In genomic region chr12:26680724-26681455, GRCh38 we compare ENCODE assay signal across 19 cellular contexts.
DNase-seq lines count a peak whose midpoint lies in the region; ATAC-seq and TF ChIP-seq lines count a peak whose summit lies in the region.
"Had no signal": no experiment of that assay in that cellular context is flagged by ENCODE, and none has a peak within 500 bp of the region (broad histone marks: within the 10 kb centered on the region; RNA-seq: fewer than 3 reads in every experiment).

No MANE protein-coding gene starts in this region.

- POLR2A ChIA-PET in T-cell (lab: Charles Lee): no interaction called here

- DNase-seq in GM23338 (ENCODE audit: low spot score) (no peak), NCI-H69 (lab: John Stamatoyannopoulos, UW) (peak; percentile 26), epithelial cell of esophagus (ENCODE audit: low read depth) (peak; percentile 19), mucosa of descending colon (no peak), occipital lobe (lab: John Stamatoyannopoulos, UW) (no peak), T-cell (no peak)
- DNase-seq: activated CD4-positive, alpha-beta T cell treated with anti-CD3 and anti-CD28 coated beads, Interleukin-2, amount 50 U/mL, for 4 hours; activated T-cell treated with anti-CD3 and anti-CD28 coated beads, Interleukin-2, amount 50 U/mL, for 1 hour; CD8-positive, alpha-beta T cell; cerebellar nuclear complex; H7; islet precursor cell; KBM-7; NCI-H1436; stimulated activated CD4-positive, alpha-beta T cell treated with anti-CD3 and anti-CD28 coated beads, Interleukin-4, amount 100 ng/mL, for 1 hour; stimulated activated CD8-positive, alpha-beta memory T cell treated with anti-CD3 and anti-CD28 coated beads, Interleukin-4, amount 100 ng/mL, for 48 hours had no signal

- no peaks in the 10 kb centered on the region; the same call in 1 of the 2 replicates for H3K9me2 ChIP-seq in GM23338 (ENCODE audit: insufficient read depth)

- H3K4me3 Mint-ChIP-seq in GM23338 (no peak overlapping the region), T-cell (no peak overlapping the region)
- H3K4me3 Mint-ChIP-seq: CD8-positive, alpha-beta T cell had no signal

- TF ChIP-seq CTCF in GM23338 (conservative IDR thresholded peaks at IDR 0.05; ENCODE audit: low read depth in 2 of 2) (no peak), epithelial cell of esophagus (IDR thresholded peaks at IDR 0.05; ENCODE audit: insufficient read depth, low read depth, low read length, missing control alignments) (no peak), mucosa of descending colon (IDR thresholded peaks at IDR 0.05) (no peak)

- peaks cover 5% of the 10 kb centered on the region; the same call in 2 of the 3 replicates for H3K9me3 Mint-ChIP-seq in GM23338
- H3K9me3 Mint-ChIP-seq in T-cell: peaks cover 0 to 3% (median 2%) of the 10 kb centered on the region in 3 donors
- H3K9me3 Mint-ChIP-seq: CD8-positive, alpha-beta T cell had no signal

- H3K4me3 ChIP-seq in GM23338: no peak overlapping the region
- no peak overlapping the region for H3K4me3 ChIP-seq in epithelial cell of esophagus (ENCODE audit: low read length)
- no peak overlapping the region for H3K4me3 ChIP-seq in mucosa of descending colon
- H3K4me3 ChIP-seq: tibial nerve had no signal

- H4K20me1 ChIP-seq in GM23338 (replicated peaks; ENCODE audit: insufficient read depth): no peaks in the 10 kb centered on the region

- H3K9me3 ChIP-seq in mucosa of descending colon: peaks cover 4% of the 10 kb centered on the region

- H3K27ac ChIP-seq in GM23338 (ENCODE audit: low read depth): peak overlapping the region; percentile 92
- H3K27ac ChIP-seq: tibial nerve had no signal

- H3K27ac Mint-ChIP-seq in GM23338 (peak overlapping the region; percentile 81), T-cell (no peak overlapping the region)
- H3K27ac Mint-ChIP-seq: CD8-positive, alpha-beta T cell had no signal

- no peaks in the 10 kb centered on the region for H3K27me3 ChIP-seq in GM23338 (ENCODE audit: insufficient read depth)
- H3K27me3 ChIP-seq: tibial nerve had no signal

- H3K27me3 Mint-ChIP-seq in GM23338 (ENCODE audit: insufficient read depth, low read depth, poor library complexity) (peaks cover 2% of the 10 kb centered on the region), T-cell (no peaks in the 10 kb centered on the region)

- intact Hi-C loops in mucosa of descending colon (cut with DNase I, micrococcal nuclease): no loop called here

- no peak overlapping the region for H3K4me2 ChIP-seq in GM23338

- no peak overlapping the region for H2AFZ ChIP-seq in GM23338

- H3K4me1 ChIP-seq in GM23338 (ENCODE audit: insufficient read depth) (peaks cover 35% of the 10 kb centered on the region), mucosa of descending colon (ENCODE audit: low read depth) (peaks cover 6% of the 10 kb centered on the region)
- H3K4me1 ChIP-seq: tibial nerve had no signal

- H3K36me3 Mint-ChIP-seq in GM23338 (ENCODE audit: low read depth): peaks cover 62% of the 10 kb centered on the region
- H3K36me3 Mint-ChIP-seq in T-cell: peaks cover 68% of the 10 kb centered on the region

- peaks cover 18% of the 10 kb centered on the region for H3K36me3 ChIP-seq in GM23338 (ENCODE audit: insufficient read depth)
- no peaks in the 10 kb centered on the region for H3K36me3 ChIP-seq in mucosa of descending colon (ENCODE audit: low read depth)

- no peak for ATAC-seq in GM23338
- ATAC-seq in mucosa of descending colon: peak; percentile 58
- ATAC-seq in T-cell (replicated peaks in 1 of 4): no peak
- no peak for ATAC-seq in GM21576 (IDR thresholded peaks at IDR 0.05; ENCODE audit: unreplicated experiment)
- ATAC-seq: CD8-positive, alpha-beta T cell; sciatic nerve had no signal

- CTCF ChIA-PET in T-cell (lab: Charles Lee): no interaction called here

- H3F3A ChIP-seq in GM23338 (replicated peaks; ENCODE audit: low read depth): no peaks in the 10 kb centered on the region

- H3K4me1 Mint-ChIP-seq in GM23338 (peaks cover 46% of the 10 kb centered on the region), T-cell (no peaks in the 10 kb centered on the region)

- H3K79me2 ChIP-seq in GM23338 (replicated peaks; ENCODE audit: insufficient read depth): no peaks in the 10 kb centered on the region

TF ChIP-seq in GM23338, 12 proteins besides CTCF, POLR2A, EP300 and RAD21 (continues in another document):
- TF ChIP-seq ZNF462 (CRISPR knock-in tag; IDR thresholded peaks at IDR 0.05) (no peak), REST (IDR thresholded peaks at IDR 0.05; ENCODE audit: unreplicated experiment) (no peak), JUNB (IDR thresholded peaks at IDR 0.05; ENCODE audit: unreplicated experiment) (no peak)

Comparison
In these comparisons a context has a peak if more than half of its experiments do, and no peak if none do; other contexts are left out.
1. DNase-seq: peak in NCI-H69 (single experiment) and epithelial cell of esophagus (single experiment); none in GM23338 (single experiment), mucosa of descending colon (0 of 3), occipital lobe (single experiment) and T-cell (0 of 34).